ENCODE assay signal across 27 cellular contexts in genomic region chr7:17709599-17709998, GRCh38.
"Had no signal": no experiment of that assay in that cellular context is flagged by ENCODE, and none has a peak within 500 bp of the region (broad histone marks: within the 10 kb centered on the region; RNA-seq: fewer than 3 reads in every experiment).

No MANE protein-coding gene starts in this region.

- H3K27ac Mint-ChIP-seq: dendritic cell treated with granulocyte-macrophage colony-stimulating factor and Interleukin-4, amounts not matched to agents 40 ng/mL and 50 ng/mL, for 4 days; mesothelial cell of epicardium; naive thymus-derived CD4-positive, alpha-beta T cell; nephron; type B pancreatic cell had no signal

- H3K4me1 ChIP-seq: colonic mucosa, esophagus muscularis mucosa, foreskin keratinocyte, heart left ventricle, left lung, psoas muscle, sigmoid colon, testis, tibial artery had no signal

- DNase-seq: colonic mucosa; effector memory CD4-positive, alpha-beta T cell; foreskin keratinocyte; heart left ventricle; left cardiac atrium; left lung; mesenchymal stem cell; mucosa of descending colon; naive thymus-derived CD4-positive, alpha-beta T cell; nucleus accumbens; psoas muscle; right cardiac atrium; sigmoid colon; stimulated activated CD4-positive, alpha-beta T cell treated with anti-CD3 and anti-CD28 coated beads, Interleukin-15, amount 100 ng/mL, for 24 hours; stimulated activated CD4-positive, alpha-beta T cell treated with anti-CD3 and anti-CD28 coated beads, Interleukin-2, amount 100 ng/mL, for 48 hours; stimulated activated naive CD8-positive, alpha-beta T cell treated with anti-CD3 and anti-CD28 coated beads, Interleukin-15, Interleukin-2, amounts not matched to agents 100 U/mL and 50 U/mL, for 24 hours; substantia nigra; testis; tibial artery had no signal

- H2AFZ ChIP-seq: hepatocyte had no signal

- H3K27me3 Mint-ChIP-seq: dendritic cell treated with granulocyte-macrophage colony-stimulating factor and Interleukin-4, amounts not matched to agents 40 ng/mL and 50 ng/mL, for 4 days had no signal

- ATAC-seq: foreskin keratinocyte; gastroesophageal sphincter; heart left ventricle; left cardiac atrium; left lung; mucosa of descending colon; naive thymus-derived CD4-positive, alpha-beta T cell; right cardiac atrium; stimulated activated naive CD8-positive, alpha-beta T cell treated with anti-CD3 and anti-CD28 coated beads, Interleukin-15, Interleukin-2, amounts not matched to agents 100 U/mL and 50 U/mL, for 24 hours had no signal

- H3K27ac ChIP-seq: colonic mucosa, esophagus muscularis mucosa, foreskin keratinocyte, gastroesophageal sphincter, heart left ventricle, hepatocyte, left lung, psoas muscle, sigmoid colon, skin epidermis, testis, tibial artery had no signal

- H3K9me3 Mint-ChIP-seq: dendritic cell treated with granulocyte-macrophage colony-stimulating factor and Interleukin-4, amounts not matched to agents 40 ng/mL and 50 ng/mL, for 4 days; mesothelial cell of epicardium; naive thymus-derived CD4-positive, alpha-beta T cell; nephron; type B pancreatic cell had no signal

- H3K36me3 ChIP-seq: colonic mucosa, esophagus muscularis mucosa, gastroesophageal sphincter, heart left ventricle, left lung, sigmoid colon, tibial artery had no signal

- H3K27me3 ChIP-seq: colonic mucosa, esophagus muscularis mucosa, foreskin keratinocyte, gastroesophageal sphincter, heart left ventricle, hepatocyte, left lung, sigmoid colon, testis, tibial artery had no signal

- H3K36me3 Mint-ChIP-seq: mesothelial cell of epicardium; naive thymus-derived CD4-positive, alpha-beta T cell; type B pancreatic cell had no signal

- H3K4me2 ChIP-seq: hepatocyte had no signal

- H3K4me3 Mint-ChIP-seq: dendritic cell treated with granulocyte-macrophage colony-stimulating factor and Interleukin-4, amounts not matched to agents 40 ng/mL and 50 ng/mL, for 4 days; mesothelial cell of epicardium; naive thymus-derived CD4-positive, alpha-beta T cell; nephron; type B pancreatic cell had no signal

- H3K4me3 ChIP-seq: colonic mucosa, esophagus muscularis mucosa, gastroesophageal sphincter, heart left ventricle, hepatocyte, left lung, mucosa of descending colon, psoas muscle, sigmoid colon, skin epidermis, testis, tibial artery had no signal

- H3K9me3 ChIP-seq: colonic mucosa, esophagus muscularis mucosa, gastroesophageal sphincter, heart left ventricle, left lung, mucosa of descending colon, psoas muscle, sigmoid colon, testis, tibial artery had no signal

- H3K4me1 Mint-ChIP-seq: naive thymus-derived CD4-positive, alpha-beta T cell; nephron had no signal

- H3K79me2 ChIP-seq: hepatocyte had no signal
